In the genomic region with DNA sequence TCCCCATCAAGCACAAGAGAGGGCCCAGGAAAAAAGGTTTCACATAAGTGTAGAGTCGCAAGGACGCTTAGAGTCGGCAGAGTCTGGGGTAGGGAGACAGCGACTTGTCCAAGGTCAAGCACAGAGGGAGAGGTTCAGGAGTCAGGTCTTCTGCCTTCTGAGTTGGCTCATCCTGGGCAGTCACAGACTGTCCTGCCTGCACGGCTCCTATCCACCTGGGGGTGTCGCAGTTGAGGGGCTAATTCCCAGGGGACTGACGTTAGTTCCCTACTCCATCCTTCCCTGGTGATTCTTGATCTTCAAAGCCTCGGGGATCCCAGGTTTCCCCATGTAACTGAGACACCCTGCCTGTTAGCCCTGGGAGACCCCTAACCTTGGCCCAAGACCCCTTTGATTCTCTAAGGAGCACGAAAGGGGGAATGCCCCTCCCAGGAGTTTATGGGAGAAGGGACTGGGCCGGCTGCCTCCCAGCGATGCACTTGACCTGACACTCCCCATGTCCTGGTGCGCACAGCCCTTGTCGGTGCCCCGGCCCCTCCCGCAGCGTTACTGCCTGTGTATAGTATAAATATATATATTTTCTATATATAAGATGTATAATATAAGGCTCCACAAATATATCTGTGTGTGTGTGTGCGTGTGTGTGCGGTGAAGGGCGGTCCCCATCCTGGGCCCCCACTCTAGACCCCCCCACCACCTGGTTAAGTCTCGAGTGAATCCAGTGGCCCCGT, we compare ENCODE assay signal across 1 cellular context.
TF ChIP-seq lines count a peak whose summit lies in the region.

No MANE protein-coding gene starts in this region.

TF ChIP-seq in HCT116, 20 proteins besides CTCF, POLR2A, EP300 and RAD21 (continued from another document):
- no peak for TF ChIP-seq REST (IDR thresholded peaks at IDR 0.05; ENCODE audit: low read depth)
- no peak for TF ChIP-seq YY1 (IDR thresholded peaks at IDR 0.05; ENCODE audit: extremely low read depth, insufficient replicate concordance, low read depth, low read length)
